10 cellular contexts compared by ENCODE assay signal in genomic region chr20:38212806-38213606, GRCh38. TPM values are rescaled to one million over a fixed set of nuclear protein-coding genes. Genes with fewer than 3 reads are reported as not detected.
"Had no signal": no experiment of that assay in that cellular context is flagged by ENCODE, and none has a peak within 500 bp of the region (broad histone marks: within the 10 kb centered on the region; RNA-seq: fewer than 3 reads in every experiment).

No MANE protein-coding gene starts in this region.

- ATAC-seq: activated naive CD4-positive, alpha-beta T cell treated with anti-CD3 and anti-CD28 coated beads, Interleukin-2, amount 50 U/mL, for 72 hours had no signal

- H3K4me3 ChIP-seq: stomach had no signal

- H3K9me3 ChIP-seq: stomach had no signal

- H3K27me3 ChIP-seq: stomach had no signal

- DNase-seq: activated CD4-positive, alpha-beta T cell treated with anti-CD3 and anti-CD28 coated beads, Interleukin-2, amount 50 U/mL, for 4 hours; activated effector memory CD4-positive, alpha-beta T cell treated with anti-CD3 and anti-CD28 coated beads, Interleukin-2, amount 50 U/mL, for 16 hours; activated T-cell treated with anti-CD3 and anti-CD28 coated beads, Interleukin-2, amount 50 U/mL, for 1 hour; amniotic stem cell; endodermal cell; erythroblast; stomach had no signal

- H3K27ac ChIP-seq: stomach had no signal

RNA-seq across cellular contexts. Expression of gene KIAA1755, which starts 47.5 kb away (rescaled TPM):
- total RNA-seq: activated naive CD4-positive, alpha-beta T cell treated with anti-CD3 and anti-CD28 coated beads, Interleukin-2, amount 50 U/mL, for 72 hours; dermis microvascular lymphatic vessel endothelial cell; endodermal cell; natural killer cell treated with Interleukin-12 subunit alpha and Interleukin-12 subunit beta and Interleukin-15 and Interleukin-18, amount 100 ng/mL, for 72 hours had no signal
